In genomic region chr14:75539562-75540478, GRCh38 we compare ENCODE assay signal across 10 cellular contexts. TPM values are rescaled to one million over a fixed set of nuclear protein-coding genes. Genes with fewer than 3 reads are reported as not detected.
DNase-seq lines count a peak whose midpoint lies in the region; ATAC-seq, FAIRE-seq and TF ChIP-seq lines count a peak whose summit lies in the region.
"Had no signal": no experiment of that assay in that cellular context is flagged by ENCODE, and none has a peak within 500 bp of the region (broad histone marks: within the 10 kb centered on the region; RNA-seq: fewer than 3 reads in every experiment).

No MANE protein-coding gene starts in this region.

- POLR2A ChIA-PET in activated B cell treated with CpG ODN at 0.5 μM for 24 hours (lab: Charles Lee): interaction anchor here (0.6 to 14.0 kb wide), 20 partner anchors 8 to 413 kb away, joined by 3 to 356 read pairs (median 4); partner anchors contain the start of genes BATF, ERG28, NEK9 and TTLL5

- H3K36me3 Mint-ChIP-seq in activated B cell treated with CpG ODN at 0.5 μM for 24 hours (ENCODE audit: low read depth) (peaks cover 58% of the 10 kb centered on the region), natural killer cell (no peaks in the 10 kb centered on the region)

- FAIRE-seq in D721Med (lab: Jason Lieb, UNC) (no peak), kidney (lab: Jason Lieb, UNC) (no peak)
- FAIRE-seq: keratinocyte had no signal

- H3K9me3 ChIP-seq in kidney (ENCODE audit: control insufficient read depth in 1 of 2, low read length in 2 of 2): no peaks in the 10 kb centered on the region

- peak overlapping the region; percentile 99 for H3K27ac Mint-ChIP-seq in activated B cell treated with CpG ODN at 0.5 μM for 24 hours
- peak overlapping the region; percentile 94 to 98 for H3K27ac Mint-ChIP-seq in natural killer cell

- peaks cover 0 to 5% of the 10 kb centered on the region in 2 donors for H3K4me1 ChIP-seq in kidney (ENCODE audit: control insufficient read depth in 1 of 2, insufficient read depth in 1 of 2, low read depth in 1 of 2, low read length in 2 of 2)

- H3K27me3 Mint-ChIP-seq in activated B cell treated with CpG ODN at 0.5 μM for 24 hours: no peaks in the 10 kb centered on the region
- H3K27me3 Mint-ChIP-seq in natural killer cell (ENCODE audit: low read depth in 2 of 2): no peaks in the 10 kb centered on the region

- no peaks in the 10 kb centered on the region for H3K36me3 ChIP-seq in kidney (ENCODE audit: control insufficient read depth in 1 of 2, insufficient read depth in 2 of 2, low read length in 2 of 2)

- H3K4me1 Mint-ChIP-seq in activated B cell treated with CpG ODN at 0.5 μM for 24 hours (peaks cover 75% of the 10 kb centered on the region), natural killer cell (peaks cover 35 to 52% of the 10 kb centered on the region in 2 donors)

- H3K27ac ChIP-seq in kidney (ENCODE audit: low read depth in 2 of 2, low read length in 2 of 2): no peak overlapping the region

- no peak overlapping the region for H3K4me3 ChIP-seq in kidney (ENCODE audit: low read length in 2 of 2)

- H3K9me3 Mint-ChIP-seq in activated B cell treated with CpG ODN at 0.5 μM for 24 hours (no peaks in the 10 kb centered on the region), natural killer cell (no peaks in the 10 kb centered on the region)

- DNase-seq in activated B cell treated with CpG ODN at 0.5 μM for 24 hours (no peak), natural killer cell (no peak), NCI-H510A treated with DMSO at 0.1 percent for 48 hours (lab: John Stamatoyannopoulos, UW) (no peak), D721Med (ENCODE audit: insufficient read length, low spot score) (no peak), NCI-H1417 treated with DMSO at 0.1 percent for 48 hours (lab: John Stamatoyannopoulos, UW) (no peak), kidney (no peak)
- DNase-seq: NCI-H526 had no signal

- TF ChIP-seq CTCF in activated B cell treated with CpG ODN at 0.5 μM for 24 hours (IDR thresholded peaks at IDR 0.05): no peak
- no peak for TF ChIP-seq CTCF in natural killer cell (IDR thresholded peaks at IDR 0.05)
- TF ChIP-seq CTCF in D721Med (IDR thresholded peaks at IDR 0.05; ENCODE audit: insufficient read depth, missing control alignments): no peak
- TF ChIP-seq CTCF in kidney (IDR thresholded peaks at IDR 0.05; ENCODE audit: borderline replicate concordance, extremely low read depth, insufficient read depth): no peak

- peak overlapping the region; percentile 72 for H3K4me3 Mint-ChIP-seq in activated B cell treated with CpG ODN at 0.5 μM for 24 hours
- no peak overlapping the region for H3K4me3 Mint-ChIP-seq in natural killer cell

- ATAC-seq in GM18861 (IDR thresholded peaks at IDR 0.05; ENCODE audit: unreplicated experiment) (peak; percentile 57), HG02678 (IDR thresholded peaks at IDR 0.05; ENCODE audit: unreplicated experiment) (peak; percentile 71), activated B cell treated with CpG ODN at 0.5 μM for 24 hours (ENCODE audit: low read depth) (peak; percentile 52), natural killer cell (no peak)

- CTCF ChIA-PET in activated B cell treated with CpG ODN at 0.5 μM for 24 hours (lab: Charles Lee): interaction anchor here (0.7 to 2.7 kb wide), 13 partner anchors 9 to 51 kb away, joined by 3 to 8 read pairs (median 4); partner anchors contain the start of gene BATF

- H3K9ac ChIP-seq in kidney (ENCODE audit: low read length in 2 of 2): no peak overlapping the region

- intact Hi-C loops in activated B cell treated with CpG ODN at 0.5 μM for 24 hours (cut with micrococcal nuclease): loop anchor here (1.0 to 10.0 kb wide), 4 partner anchors 9 to 1495 kb away; partner anchors contain the start of gene BATF
- intact Hi-C loops in natural killer cell (cut with micrococcal nuclease): no loop called here
- intact Hi-C loops in kidney (cut with DNase I): no loop called here

RNA-seq across cellular contexts. Expression of gene BATF, which starts 17.6 kb away (rescaled TPM):
- 160 and 171 TPM in 2 replicates for total RNA-seq in activated B cell treated with CpG ODN at 0.5 μM for 24 hours
- total RNA-seq in natural killer cell: 10 to 100 TPM; 12.6 to 32.5 (median 21.4) TPM
- total RNA-seq in kidney: 3.7 TPM
- 1.6 TPM for polyA plus RNA-seq in kidney (ENCODE audit: insufficient read depth, low read depth, low replicate concordance)
- polyA plus RNA-seq: keratinocyte had no signal

RNA-seq across cellular contexts. Expression of gene FLVCR2, which starts 38.6 kb away (rescaled TPM):
- total RNA-seq in activated B cell treated with CpG ODN at 0.5 μM for 24 hours: 11.7 and 12.5 TPM in 2 replicates
- total RNA-seq in natural killer cell: 1 to 10 TPM; 1.4 to 4.8 (median 2.1) TPM
- total RNA-seq in kidney: 17.0 TPM
- 7.1 TPM for polyA plus RNA-seq in kidney (ENCODE audit: insufficient read depth, low read depth, low replicate concordance)

Comparison
In these comparisons a context has a peak if more than half of its experiments do, and no peak if none do; other contexts are left out.
1. ATAC-seq: peak in GM18861 (single experiment), HG02678 (single experiment) and activated B cell treated with CpG ODN at 0.5 μM for 24 hours (single experiment); none in natural killer cell (0 of 3).